ENCODE assay signal across 1 cellular context in genomic region chr3:177729939-177730700, GRCh38.
TF ChIP-seq lines count a peak whose summit lies in the region.

No MANE protein-coding gene starts in this region.

TF ChIP-seq in SK-N-SH, 30 proteins besides CTCF, POLR2A, EP300 and RAD21 (continued from another document):
- TF ChIP-seq, protein P1, sequence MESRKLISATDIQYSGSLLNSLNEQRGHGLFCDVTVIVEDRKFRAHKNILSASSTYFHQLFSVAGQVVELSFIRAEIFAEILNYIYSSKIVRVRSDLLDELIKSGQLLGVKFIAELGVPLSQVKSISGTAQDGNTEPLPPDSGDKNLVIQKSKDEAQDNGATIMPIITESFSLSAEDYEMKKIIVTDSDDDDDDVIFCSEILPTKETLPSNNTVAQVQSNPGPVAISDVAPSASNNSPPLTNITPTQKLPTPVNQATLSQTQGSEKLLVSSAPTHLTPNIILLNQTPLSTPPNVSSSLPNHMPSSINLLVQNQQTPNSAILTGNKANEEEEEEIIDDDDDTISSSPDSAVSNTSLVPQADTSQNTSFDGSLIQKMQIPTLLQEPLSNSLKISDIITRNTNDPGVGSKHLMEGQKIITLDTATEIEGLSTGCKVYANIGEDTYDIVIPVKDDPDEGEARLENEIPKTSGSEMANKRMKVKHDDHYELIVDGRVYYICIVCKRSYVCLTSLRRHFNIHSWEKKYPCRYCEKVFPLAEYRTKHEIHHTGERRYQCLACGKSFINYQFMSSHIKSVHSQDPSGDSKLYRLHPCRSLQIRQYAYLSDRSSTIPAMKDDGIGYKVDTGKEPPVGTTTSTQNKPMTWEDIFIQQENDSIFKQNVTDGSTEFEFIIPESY (IDR thresholded peaks at IDR 0.05; ENCODE audit: borderline replicate concordance, low read depth) = no peak
- no peak for TF ChIP-seq EZH2phosphoT487 (IDR thresholded peaks at IDR 0.05; ENCODE audit: borderline replicate concordance, low read depth)
